ENCODE assay signal across 12 cellular contexts in genomic region chr7:15555385-15555859, GRCh38. TPM values are rescaled to one million over a fixed set of nuclear protein-coding genes. Genes with fewer than 3 reads are reported as not detected.
A peak's percentile ranks its signal among the peaks of the same experiment; 100 is the strongest.
DNase-seq lines count a peak whose midpoint lies in the region; ATAC-seq, FAIRE-seq and TF ChIP-seq lines count a peak whose summit lies in the region.
"Had no signal": no experiment of that assay in that cellular context is flagged by ENCODE, and none has a peak within 500 bp of the region (broad histone marks: within the 10 kb centered on the region; RNA-seq: fewer than 3 reads in every experiment).

No MANE protein-coding gene starts in this region.

- WGBS in pancreas, 2 donors = 19 to 24% methylated on average over 4 of the region's 4 CpGs

- TF ChIP-seq CTCF in HFF-Myc (IDR thresholded peaks at IDR 0.05; ENCODE audit: low read depth, low read length, missing control alignments) (peak; percentile 14), RWPE2 (IDR thresholded peaks at IDR 0.05; ENCODE audit: poor library complexity, severe bottlenecking) (peak; percentile 53), pancreas (IDR thresholded peaks at IDR 0.05) (no peak), upper lobe of right lung (IDR thresholded peaks at IDR 0.05) (no peak)

- H3K4me1 ChIP-seq in ACC112 (ENCODE audit: control insufficient read depth, insufficient read depth, low read length, unreplicated experiment) (peaks cover 42% of the 10 kb centered on the region), RWPE2 (ENCODE audit: insufficient read depth, poor library complexity, severe bottlenecking) (peaks cover 24% of the 10 kb centered on the region), pancreas (no peaks in the 10 kb centered on the region), upper lobe of right lung (no peaks in the 10 kb centered on the region)

- peaks cover 10% of the 10 kb centered on the region for H3K79me2 ChIP-seq in ACC112 (ENCODE audit: control insufficient read depth, insufficient read depth, low read length, unreplicated experiment)

- no peak for DNase-seq in HFF-Myc (ENCODE audit: extremely low read depth, low read depth)
- no peak for DNase-seq in RWPE2 (ENCODE audit: low spot score)
- DNase-seq in hepatic stellate cell (ENCODE audit: low spot score) = peak; percentile 3
- DNase-seq in pancreas = no peak
- no peak for DNase-seq in upper lobe of right lung
- DNase-seq: CD8-positive, alpha-beta memory T cell; immature natural killer cell; NK-92 treated with Interleukin-12 subunit alpha and Interleukin-12 subunit beta, amount 100 ng/mL, for 24 hours had no signal

- H3K27me3 ChIP-seq in ACC112 (ENCODE audit: insufficient read depth, low read length) (no peaks in the 10 kb centered on the region), RWPE2 (ENCODE audit: insufficient read depth, poor library complexity, severe bottlenecking) (no peaks in the 10 kb centered on the region), pancreas (peaks cover 0 to 4% (median 0%) of the 10 kb centered on the region in 4 donors), upper lobe of right lung (no peaks in the 10 kb centered on the region)

- ATAC-seq in RWPE2 (ENCODE audit: low read depth) = peak; percentile 67
- no peak for ATAC-seq in HG03280 (IDR thresholded peaks at IDR 0.05; ENCODE audit: unreplicated experiment)
- no peak for ATAC-seq in HG02973 (IDR thresholded peaks at IDR 0.05; ENCODE audit: unreplicated experiment)
- no peak for ATAC-seq in pancreas
- ATAC-seq in upper lobe of right lung = no peak

- H2AFZ ChIP-seq in ACC112 (ENCODE audit: low read length, unreplicated experiment) = no peak overlapping the region

- H3K27ac ChIP-seq in ACC112 (ENCODE audit: low read depth, low read length) = no peak overlapping the region
- H3K27ac ChIP-seq in RWPE2 (ENCODE audit: poor library complexity, severe bottlenecking) = no peak overlapping the region
- H3K27ac ChIP-seq in pancreas = no peak overlapping the region
- H3K27ac ChIP-seq in upper lobe of right lung = no peak overlapping the region

- no peaks in the 10 kb centered on the region for H3K36me3 ChIP-seq in ACC112 (ENCODE audit: insufficient read depth, low read length)
- no peaks in the 10 kb centered on the region for H3K36me3 ChIP-seq in RWPE2 (ENCODE audit: low read depth)
- H3K36me3 ChIP-seq in pancreas = no peaks in the 10 kb centered on the region
- no peaks in the 10 kb centered on the region for H3K36me3 ChIP-seq in upper lobe of right lung

- H3K9me3 ChIP-seq in RWPE2 (ENCODE audit: severe bottlenecking) (no peaks in the 10 kb centered on the region), pancreas (no peaks in the 10 kb centered on the region), upper lobe of right lung (no peaks in the 10 kb centered on the region)

- H3K4me3 ChIP-seq in ACC112 (ENCODE audit: low read depth, low read length) (peak overlapping the region; percentile 52), HFF-Myc (replicated peaks; ENCODE audit: low read depth, low read length) (no peak overlapping the region), RWPE2 (ENCODE audit: severe bottlenecking) (no peak overlapping the region), pancreas (no peak overlapping the region), upper lobe of right lung (no peak overlapping the region)

- intact Hi-C loops in pancreas (cut with DNase I) (no loop called here), upper lobe of right lung (cut with DNase I) (no loop called here)

- no peak for FAIRE-seq in pancreas (lab: Jason Lieb, UNC)

RNA-seq across cellular contexts. Expression of gene AGMO, which starts 6.4 kb away (rescaled TPM):
- under 1 TPM in 3 of 6 donors, not detected in 3; 0.09 to 0.25 (median 0.12) TPM for total RNA-seq in pancreas
- polyA plus RNA-seq in pancreas = under 1 TPM; 0.19 TPM
- 0.20 TPM for total RNA-seq in upper lobe of right lung
- total RNA-seq: activated T-helper 2 cell treated with anti-CD3 and anti-CD28 coated beads, Interferon-gamma antibody, Interleukin-2, Interleukin-4, amounts not matched to agents 10 μg/mL and 5 μg/mL and 100 μg/mL, durations not matched to agents 14 hours and 24 hours and 36 hours; CD8-positive, alpha-beta memory T cell had no signal
- polyA plus RNA-seq: CD8-positive, alpha-beta memory T cell; immature natural killer cell had no signal

Comparison
In these comparisons a context has a peak if more than half of its experiments do, and no peak if none do; other contexts are left out.
1. CTCF ChIP-seq: peak in HFF-Myc (single experiment) and RWPE2 (single experiment); none in pancreas (0 of 4) and upper lobe of right lung (single experiment).